ENCODE assay signal across 10 cellular contexts in the genomic region with DNA sequence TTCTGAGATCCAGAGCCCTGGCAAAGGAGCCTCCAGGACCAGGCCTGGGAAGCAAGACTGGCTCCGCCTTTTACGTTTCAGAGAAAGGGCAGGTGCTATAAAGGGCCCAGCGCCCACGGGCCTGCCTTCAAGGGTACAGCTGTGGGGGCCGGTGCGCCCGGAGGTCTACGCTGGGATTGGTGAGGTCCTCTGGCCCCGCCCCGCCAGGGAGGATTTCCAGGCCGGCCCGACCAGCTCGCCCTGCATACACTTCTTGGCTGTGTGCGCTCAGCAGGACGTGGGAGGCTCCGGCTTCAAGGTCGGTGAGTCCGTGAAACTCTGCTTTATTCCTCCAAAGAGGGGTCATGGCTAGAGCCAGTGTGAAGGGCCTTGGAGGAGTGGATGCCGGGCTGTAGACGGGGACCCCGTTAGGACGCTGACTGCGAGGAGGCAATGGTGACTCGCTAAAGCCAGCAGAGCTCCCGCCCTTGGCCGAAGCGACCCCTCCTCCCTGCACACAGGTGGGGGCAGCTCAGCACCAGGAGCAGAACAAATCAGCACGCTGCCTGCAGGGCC. TPM values are rescaled to one million over a fixed set of nuclear protein-coding genes. Genes with fewer than 3 reads are reported as not detected.
A peak's percentile ranks its signal among the peaks of the same experiment; 100 is the strongest.
DNase-seq lines count a peak whose midpoint lies in the region; ATAC-seq and TF ChIP-seq lines count a peak whose summit lies in the region.
"Had no signal": no experiment of that assay in that cellular context is flagged by ENCODE, and none has a peak within 500 bp of the region (broad histone marks: within the 10 kb centered on the region; RNA-seq: fewer than 3 reads in every experiment).

A gene (plus strand): TSS at position 243 of the 555 bp plus-strand sequence. CDS start 17,811 bp downstream, outside the sequence.

- 0 out of 2 replicates have a peak, but pooled peaks cover 3% of the 10 kb centered on the region for H3K36me3 ChIP-seq in HUES6 (ENCODE audit: control insufficient read depth, insufficient read depth, low read length)
- no peaks in the 10 kb centered on the region for H3K36me3 ChIP-seq in smooth muscle cell (ENCODE audit: low read depth)

- H3K27me3 ChIP-seq in HUES6 (ENCODE audit: control insufficient read depth, insufficient read depth, low read length) (no peaks in the 10 kb centered on the region), smooth muscle cell (ENCODE audit: low read depth) (no peaks in the 10 kb centered on the region)

- no peak for TF ChIP-seq CTCF in smooth muscle cell (IDR thresholded peaks at IDR 0.05; ENCODE audit: borderline replicate concordance, insufficient read depth, poor library complexity, severe bottlenecking)

- no peak within 1 kb of the TSS for H3K27ac ChIP-seq in HUES6 (ENCODE audit: low read depth, low read length)
- H3K27ac ChIP-seq in cingulate gyrus (ENCODE audit: low read depth, low read length), result peak within 1 kb of the TSS; percentile 82
- H3K27ac ChIP-seq in smooth muscle cell (ENCODE audit: low read depth), result no peak within 1 kb of the TSS

- no peaks in the 10 kb centered on the region for H3K9me3 ChIP-seq in HUES6 (ENCODE audit: control insufficient read depth, insufficient read depth, low read depth, low read length)
- H3K9me3 ChIP-seq in smooth muscle cell (replicated peaks; ENCODE audit: low read depth), result no peaks in the 10 kb centered on the region

- no peaks in the 10 kb centered on the region for H3K79me2 ChIP-seq in smooth muscle cell (ENCODE audit: low read depth)

- H3K9ac ChIP-seq in HUES6 (ENCODE audit: low read length), result peak within 1 kb of the TSS; percentile 46
- H3K9ac ChIP-seq in smooth muscle cell (ENCODE audit: low read depth), result no peak within 1 kb of the TSS

- H3K4me2 ChIP-seq in smooth muscle cell, result peak within 1 kb of the TSS; percentile 80

- peak; percentile 92 for DNase-seq in islet precursor cell
- peak; percentile 11 for DNase-seq in smooth muscle cell (lab: John Stamatoyannopoulos, UW; ENCODE audit: unreplicated experiment)
- no peak for DNase-seq in NCI-H1105 (lab: John Stamatoyannopoulos, UW)
- DNase-seq: T-cell had no signal

- ATAC-seq in HG03457 (IDR thresholded peaks at IDR 0.05; ENCODE audit: unreplicated experiment), result no peak
- no peak for ATAC-seq in SK-N-SH treated with all-trans-retinoic acid at 6 μM for 48 hours
- ATAC-seq in GM19328 (IDR thresholded peaks at IDR 0.05; ENCODE audit: unreplicated experiment), result no peak

- H3K4me3 ChIP-seq in HUES6 (ENCODE audit: low read depth, low read length) (peak within 1 kb of the TSS; percentile 59), smooth muscle cell (peak within 1 kb of the TSS; percentile 42)

- H2AFZ ChIP-seq in smooth muscle cell (ENCODE audit: low read depth), result peak within 1 kb of the TSS; percentile 41

- no peaks in the 10 kb centered on the region for H3F3A ChIP-seq in smooth muscle cell (ENCODE audit: low read depth)

- H3K4me1 ChIP-seq in HUES6 (ENCODE audit: control insufficient read depth, insufficient read depth, low read length), result peaks cover 31% of the 10 kb centered on the region
- H3K4me1 ChIP-seq in smooth muscle cell (ENCODE audit: low read depth), result peaks cover 9% of the 10 kb centered on the region

- WGBS in smooth muscle cell (ENCODE audit: low lambda C conversion rate), result 8% methylated on average over 17 of the region's 28 CpGs

- no peaks in the 10 kb centered on the region for H4K20me1 ChIP-seq in smooth muscle cell (ENCODE audit: low read depth)

TF ChIP-seq in SK-N-SH treated with all-trans-retinoic acid at 6 μM for 48 hours, 23 proteins besides CTCF, POLR2A, EP300 and RAD21:
- TF ChIP-seq ESRRG (CRISPR knock-in tag; IDR thresholded peaks at IDR 0.05), result no peak
- no peak for TF ChIP-seq PPARA (CRISPR knock-in tag; IDR thresholded peaks at IDR 0.05; ENCODE audit: borderline replicate concordance)
- no peak for TF ChIP-seq OSR1 (CRISPR knock-in tag; IDR thresholded peaks at IDR 0.05)
- TF ChIP-seq ZNF565 (CRISPR knock-in tag; conservative IDR thresholded peaks at IDR 0.05; ENCODE audit: low read depth), result no peak
- TF ChIP-seq, protein P1, sequence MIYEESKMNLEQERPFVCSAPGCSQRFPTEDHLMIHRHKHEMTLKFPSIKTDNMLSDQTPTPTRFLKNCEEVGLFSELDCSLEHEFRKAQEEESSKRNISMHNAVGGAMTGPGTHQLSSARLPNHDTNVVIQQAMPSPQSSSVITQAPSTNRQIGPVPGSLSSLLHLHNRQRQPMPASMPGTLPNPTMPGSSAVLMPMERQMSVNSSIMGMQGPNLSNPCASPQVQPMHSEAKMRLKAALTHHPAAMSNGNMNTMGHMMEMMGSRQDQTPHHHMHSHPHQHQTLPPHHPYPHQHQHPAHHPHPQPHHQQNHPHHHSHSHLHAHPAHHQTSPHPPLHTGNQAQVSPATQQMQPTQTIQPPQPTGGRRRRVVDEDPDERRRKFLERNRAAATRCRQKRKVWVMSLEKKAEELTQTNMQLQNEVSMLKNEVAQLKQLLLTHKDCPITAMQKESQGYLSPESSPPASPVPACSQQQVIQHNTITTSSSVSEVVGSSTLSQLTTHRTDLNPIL (CRISPR knock-in tag; IDR thresholded peaks at IDR 0.05; ENCODE audit: low read depth), result no peak
- TF ChIP-seq, protein P2, sequence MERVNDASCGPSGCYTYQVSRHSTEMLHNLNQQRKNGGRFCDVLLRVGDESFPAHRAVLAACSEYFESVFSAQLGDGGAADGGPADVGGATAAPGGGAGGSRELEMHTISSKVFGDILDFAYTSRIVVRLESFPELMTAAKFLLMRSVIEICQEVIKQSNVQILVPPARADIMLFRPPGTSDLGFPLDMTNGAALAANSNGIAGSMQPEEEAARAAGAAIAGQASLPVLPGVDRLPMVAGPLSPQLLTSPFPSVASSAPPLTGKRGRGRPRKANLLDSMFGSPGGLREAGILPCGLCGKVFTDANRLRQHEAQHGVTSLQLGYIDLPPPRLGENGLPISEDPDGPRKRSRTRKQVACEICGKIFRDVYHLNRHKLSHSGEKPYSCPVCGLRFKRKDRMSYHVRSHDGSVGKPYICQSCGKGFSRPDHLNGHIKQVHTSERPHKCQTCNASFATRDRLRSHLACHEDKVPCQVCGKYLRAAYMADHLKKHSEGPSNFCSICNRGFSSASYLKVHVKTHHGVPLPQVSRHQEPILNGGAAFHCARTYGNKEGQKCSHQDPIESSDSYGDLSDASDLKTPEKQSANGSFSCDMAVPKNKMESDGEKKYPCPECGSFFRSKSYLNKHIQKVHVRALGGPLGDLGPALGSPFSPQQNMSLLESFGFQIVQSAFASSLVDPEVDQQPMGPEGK (CRISPR knock-in tag; IDR thresholded peaks at IDR 0.05; ENCODE audit: borderline replicate concordance), result no peak
- TF ChIP-seq GLIS3 (CRISPR knock-in tag; IDR thresholded peaks at IDR 0.05), result no peak
- no peak for TF ChIP-seq BACH2 (CRISPR knock-in tag; IDR thresholded peaks at IDR 0.05; ENCODE audit: borderline replicate concordance)
- TF ChIP-seq CSDC2 (CRISPR knock-in tag; IDR thresholded peaks at IDR 0.05), result no peak
- TF ChIP-seq, protein P3, sequence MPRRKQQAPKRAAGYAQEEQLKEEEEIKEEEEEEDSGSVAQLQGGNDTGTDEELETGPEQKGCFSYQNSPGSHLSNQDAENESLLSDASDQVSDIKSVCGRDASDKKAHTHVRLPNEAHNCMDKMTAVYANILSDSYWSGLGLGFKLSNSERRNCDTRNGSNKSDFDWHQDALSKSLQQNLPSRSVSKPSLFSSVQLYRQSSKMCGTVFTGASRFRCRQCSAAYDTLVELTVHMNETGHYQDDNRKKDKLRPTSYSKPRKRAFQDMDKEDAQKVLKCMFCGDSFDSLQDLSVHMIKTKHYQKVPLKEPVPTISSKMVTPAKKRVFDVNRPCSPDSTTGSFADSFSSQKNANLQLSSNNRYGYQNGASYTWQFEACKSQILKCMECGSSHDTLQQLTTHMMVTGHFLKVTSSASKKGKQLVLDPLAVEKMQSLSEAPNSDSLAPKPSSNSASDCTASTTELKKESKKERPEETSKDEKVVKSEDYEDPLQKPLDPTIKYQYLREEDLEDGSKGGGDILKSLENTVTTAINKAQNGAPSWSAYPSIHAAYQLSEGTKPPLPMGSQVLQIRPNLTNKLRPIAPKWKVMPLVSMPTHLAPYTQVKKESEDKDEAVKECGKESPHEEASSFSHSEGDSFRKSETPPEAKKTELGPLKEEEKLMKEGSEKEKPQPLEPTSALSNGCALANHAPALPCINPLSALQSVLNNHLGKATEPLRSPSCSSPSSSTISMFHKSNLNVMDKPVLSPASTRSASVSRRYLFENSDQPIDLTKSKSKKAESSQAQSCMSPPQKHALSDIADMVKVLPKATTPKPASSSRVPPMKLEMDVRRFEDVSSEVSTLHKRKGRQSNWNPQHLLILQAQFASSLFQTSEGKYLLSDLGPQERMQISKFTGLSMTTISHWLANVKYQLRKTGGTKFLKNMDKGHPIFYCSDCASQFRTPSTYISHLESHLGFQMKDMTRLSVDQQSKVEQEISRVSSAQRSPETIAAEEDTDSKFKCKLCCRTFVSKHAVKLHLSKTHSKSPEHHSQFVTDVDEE (CRISPR knock-in tag; IDR thresholded peaks at IDR 0.05), result no peak
- no peak for TF ChIP-seq TCF4 (CRISPR knock-in tag; IDR thresholded peaks at IDR 0.05; ENCODE audit: borderline replicate concordance)
- no peak for TF ChIP-seq ARNTL (CRISPR knock-in tag; IDR thresholded peaks at IDR 0.05; ENCODE audit: borderline replicate concordance, low read depth)
- no peak for TF ChIP-seq ZFP30 (CRISPR knock-in tag; IDR thresholded peaks at IDR 0.05)
- TF ChIP-seq ZNF70 (CRISPR knock-in tag; IDR thresholded peaks at IDR 0.05), result no peak
- TF ChIP-seq ZC3H10 (CRISPR knock-in tag; IDR thresholded peaks at IDR 0.05), result no peak
- TF ChIP-seq ZNF8 (CRISPR knock-in tag; IDR thresholded peaks at IDR 0.05), result no peak
- TF ChIP-seq, protein P4, sequence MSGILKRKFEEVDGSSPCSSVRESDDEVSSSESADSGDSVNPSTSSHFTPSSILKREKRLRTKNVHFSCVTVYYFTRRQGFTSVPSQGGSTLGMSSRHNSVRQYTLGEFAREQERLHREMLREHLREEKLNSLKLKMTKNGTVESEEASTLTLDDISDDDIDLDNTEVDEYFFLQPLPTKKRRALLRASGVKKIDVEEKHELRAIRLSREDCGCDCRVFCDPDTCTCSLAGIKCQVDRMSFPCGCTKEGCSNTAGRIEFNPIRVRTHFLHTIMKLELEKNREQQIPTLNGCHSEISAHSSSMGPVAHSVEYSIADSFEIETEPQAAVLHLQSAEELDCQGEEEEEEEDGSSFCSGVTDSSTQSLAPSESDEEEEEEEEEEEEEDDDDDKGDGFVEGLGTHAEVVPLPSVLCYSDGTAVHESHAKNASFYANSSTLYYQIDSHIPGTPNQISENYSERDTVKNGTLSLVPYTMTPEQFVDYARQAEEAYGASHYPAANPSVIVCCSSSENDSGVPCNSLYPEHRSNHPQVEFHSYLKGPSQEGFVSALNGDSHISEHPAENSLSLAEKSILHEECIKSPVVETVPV (CRISPR knock-in tag; IDR thresholded peaks at IDR 0.05), result no peak
- TF ChIP-seq ISL1 (CRISPR knock-in tag; IDR thresholded peaks at IDR 0.05), result no peak

RNA-seq across cellular contexts. Expression of the gene that starts here (rescaled TPM):
- 0.49 and 1.5 TPM in 2 replicates for total RNA-seq in smooth muscle cell
- 2.0 TPM in 1 of 2 replicates, not detected in the other for polyA plus RNA-seq in smooth muscle cell
- total RNA-seq: natural killer cell treated with Interleukin-12 subunit alpha and Interleukin-12 subunit beta and Interleukin-15 and Interleukin-18, amount 100 ng/mL, for 72 hours had no signal
